Comparison of ENCODE assay signal across 16 cellular contexts in genomic region chr11:12695221-12695794, GRCh38. TPM values are rescaled to one million over a fixed set of nuclear protein-coding genes. Genes with fewer than 3 reads are reported as not detected.
DNase-seq lines count a peak whose midpoint lies in the region; ATAC-seq and TF ChIP-seq lines count a peak whose summit lies in the region.
"Had no signal": no experiment of that assay in that cellular context is flagged by ENCODE, and none has a peak within 500 bp of the region (broad histone marks: within the 10 kb centered on the region; RNA-seq: fewer than 3 reads in every experiment).

No MANE protein-coding gene starts in this region.

- no peaks in the 10 kb centered on the region for H3K27me3 ChIP-seq in RWPE2 (ENCODE audit: insufficient read depth, poor library complexity, severe bottlenecking)
- no peaks in the 10 kb centered on the region for H3K27me3 ChIP-seq in endocrine pancreas (ENCODE audit: control insufficient read depth, insufficient read depth, low read length)

- H3K9me3 Mint-ChIP-seq in nephron (no peaks in the 10 kb centered on the region), type B pancreatic cell (no peaks in the 10 kb centered on the region)
- no peaks in the 10 kb centered on the region for H3K9me3 Mint-ChIP-seq in activated naive CD8-positive, alpha-beta T cell treated with anti-CD3 and anti-CD28 coated beads for 36 hours
- H3K9me3 Mint-ChIP-seq in activated T-helper 1 cell treated with anti-CD3 and anti-CD28 coated beads, Interleukin-12 subunit alpha, Interleukin-12 subunit beta, Interleukin-2, Interleukin-4 antibody, amounts not matched to agents 30 ng/mL and 10 ng/mL and 1 ng/mL, durations not matched to agents 14 hours and 24 hours and 36 hours = no peaks in the 10 kb centered on the region
- H3K9me3 Mint-ChIP-seq: CD4-positive, alpha-beta T cell had no signal

- H3K27ac Mint-ChIP-seq in nephron (peak overlapping the region; percentile 97 to 100 (median 98)), type B pancreatic cell (peak overlapping the region; percentile 94)
- H3K27ac Mint-ChIP-seq in activated naive CD8-positive, alpha-beta T cell treated with anti-CD3 and anti-CD28 coated beads for 36 hours = no peak overlapping the region
- H3K27ac Mint-ChIP-seq in activated T-helper 1 cell treated with anti-CD3 and anti-CD28 coated beads, Interleukin-12 subunit alpha, Interleukin-12 subunit beta, Interleukin-2, Interleukin-4 antibody, amounts not matched to agents 30 ng/mL and 10 ng/mL and 1 ng/mL, durations not matched to agents 14 hours and 24 hours and 36 hours = no peak overlapping the region
- H3K27ac Mint-ChIP-seq: CD4-positive, alpha-beta T cell; immature natural killer cell had no signal

- H3K4me1 Mint-ChIP-seq in nephron (peaks cover 88% of the 10 kb centered on the region), type B pancreatic cell (ENCODE audit: unreplicated experiment) (peaks cover 85% of the 10 kb centered on the region)
- peaks cover 12% of the 10 kb centered on the region for H3K4me1 Mint-ChIP-seq in activated naive CD8-positive, alpha-beta T cell treated with anti-CD3 and anti-CD28 coated beads for 36 hours
- no peaks in the 10 kb centered on the region for H3K4me1 Mint-ChIP-seq in activated T-helper 1 cell treated with anti-CD3 and anti-CD28 coated beads, Interleukin-12 subunit alpha, Interleukin-12 subunit beta, Interleukin-2, Interleukin-4 antibody, amounts not matched to agents 30 ng/mL and 10 ng/mL and 1 ng/mL, durations not matched to agents 14 hours and 24 hours and 36 hours (ENCODE audit: low read depth)
- H3K4me1 Mint-ChIP-seq: immature natural killer cell had no signal

- intact Hi-C loops in activated T-helper 1 cell treated with anti-CD3 and anti-CD28 coated beads, Interleukin-12 subunit alpha, Interleukin-12 subunit beta, Interleukin-2, Interleukin-4 antibody, amounts not matched to agents 30 ng/mL and 10 ng/mL and 1 ng/mL, durations not matched to agents 14 hours and 24 hours and 36 hours (cut with micrococcal nuclease) = no loop called here

- TF ChIP-seq CTCF in RWPE2 (IDR thresholded peaks at IDR 0.05; ENCODE audit: poor library complexity, severe bottlenecking) (no peak), nephron (IDR thresholded peaks at IDR 0.05; ENCODE audit: unreplicated experiment in 3 of 3) (no peak), type B pancreatic cell (conservative IDR thresholded peaks at IDR 0.05) (no peak)

- H3K9ac ChIP-seq in endocrine pancreas (ENCODE audit: control insufficient read depth, insufficient read depth, low read length) = no peak overlapping the region

- peaks cover 2% of the 10 kb centered on the region for H3K9me3 ChIP-seq in RWPE2 (ENCODE audit: severe bottlenecking)
- no peaks in the 10 kb centered on the region for H3K9me3 ChIP-seq in endocrine pancreas (ENCODE audit: control insufficient read depth, low read length)
- H3K9me3 ChIP-seq: neutrophil had no signal

- ATAC-seq in RWPE2 (ENCODE audit: low read depth) = no peak
- ATAC-seq: K562 had no signal

- H3K4me3 ChIP-seq in RWPE2 (ENCODE audit: severe bottlenecking) = no peak overlapping the region
- peak overlapping the region; percentile 36 for H3K4me3 ChIP-seq in endocrine pancreas (ENCODE audit: control insufficient read depth, insufficient read depth, low read length)
- H3K4me3 ChIP-seq: K562 had no signal

- no peaks in the 10 kb centered on the region for H3K36me3 Mint-ChIP-seq in nephron (ENCODE audit: low read depth)
- H3K36me3 Mint-ChIP-seq in type B pancreatic cell = peaks cover 7% of the 10 kb centered on the region
- no peaks in the 10 kb centered on the region for H3K36me3 Mint-ChIP-seq in activated naive CD8-positive, alpha-beta T cell treated with anti-CD3 and anti-CD28 coated beads for 36 hours
- H3K36me3 Mint-ChIP-seq in activated T-helper 1 cell treated with anti-CD3 and anti-CD28 coated beads, Interleukin-12 subunit alpha, Interleukin-12 subunit beta, Interleukin-2, Interleukin-4 antibody, amounts not matched to agents 30 ng/mL and 10 ng/mL and 1 ng/mL, durations not matched to agents 14 hours and 24 hours and 36 hours (ENCODE audit: low read depth) = no peaks in the 10 kb centered on the region
- H3K36me3 Mint-ChIP-seq: immature natural killer cell had no signal

- H3K4me1 ChIP-seq in RWPE2 (ENCODE audit: insufficient read depth, poor library complexity, severe bottlenecking) (peaks cover 76% of the 10 kb centered on the region), endocrine pancreas (ENCODE audit: control insufficient read depth, insufficient read depth, low read length) (peaks cover 40% of the 10 kb centered on the region)

- H3K4me3 Mint-ChIP-seq in nephron (peak overlapping the region in 2 of 3 experiments; percentile 29 to 49), type B pancreatic cell (peak overlapping the region; percentile 42)
- no peak overlapping the region for H3K4me3 Mint-ChIP-seq in activated naive CD8-positive, alpha-beta T cell treated with anti-CD3 and anti-CD28 coated beads for 36 hours
- H3K4me3 Mint-ChIP-seq in activated T-helper 1 cell treated with anti-CD3 and anti-CD28 coated beads, Interleukin-12 subunit alpha, Interleukin-12 subunit beta, Interleukin-2, Interleukin-4 antibody, amounts not matched to agents 30 ng/mL and 10 ng/mL and 1 ng/mL, durations not matched to agents 14 hours and 24 hours and 36 hours = no peak overlapping the region
- H3K4me3 Mint-ChIP-seq: CD4-positive, alpha-beta T cell; immature natural killer cell had no signal

- peak overlapping the region; percentile 99 for H3K27ac ChIP-seq in RWPE2 (ENCODE audit: poor library complexity, severe bottlenecking)
- H3K27ac ChIP-seq: neutrophil had no signal

- H3K36me3 ChIP-seq in RWPE2 (ENCODE audit: low read depth) = peaks cover 4% of the 10 kb centered on the region
- no peaks in the 10 kb centered on the region for H3K36me3 ChIP-seq in endocrine pancreas (ENCODE audit: control insufficient read depth, insufficient read depth, low read length)
- H3K36me3 ChIP-seq: neutrophil had no signal

- DNase-seq in RWPE2 (ENCODE audit: low spot score) (no peak), type B pancreatic cell (ENCODE audit: extremely low spot score, unreplicated experiment) (no peak)
- DNase-seq in stimulated activated CD4-positive, alpha-beta T cell treated with anti-CD3 and anti-CD28 coated beads, Interleukin-4, amount 100 ng/mL, for 4 hours = no peak
- no peak for DNase-seq in activated naive CD8-positive, alpha-beta T cell treated with anti-CD3 and anti-CD28 coated beads for 36 hours
- DNase-seq in activated T-helper 1 cell treated with anti-CD3 and anti-CD28 coated beads, Interleukin-12 subunit alpha, Interleukin-12 subunit beta, Interleukin-2, Interleukin-4 antibody, amounts not matched to agents 30 ng/mL and 10 ng/mL and 1 ng/mL, durations not matched to agents 14 hours and 24 hours and 36 hours (ENCODE audit: low spot score) = no peak
- DNase-seq: activated CD4-positive, CD25-positive, alpha-beta regulatory T cell treated with anti-CD3 and anti-CD28 coated beads, Interleukin-2, amount 50 U/mL, for 72 hours; CD4-positive, alpha-beta T cell; immature natural killer cell; NCI-H187; NCI-H748 treated with DMSO at 0.1 percent for 48 hours; stimulated activated CD4-positive, alpha-beta T cell treated with anti-CD3 and anti-CD28 coated beads, Interleukin-2, amount 100 ng/mL, for 48 hours; stimulated activated naive CD4-positive, alpha-beta T cell had no signal

- H3K27me3 Mint-ChIP-seq in nephron (ENCODE audit: low read depth) (no peaks in the 10 kb centered on the region), type B pancreatic cell (no peaks in the 10 kb centered on the region)
- H3K27me3 Mint-ChIP-seq in activated naive CD8-positive, alpha-beta T cell treated with anti-CD3 and anti-CD28 coated beads for 36 hours = peaks cover 91% of the 10 kb centered on the region
- H3K27me3 Mint-ChIP-seq in activated T-helper 1 cell treated with anti-CD3 and anti-CD28 coated beads, Interleukin-12 subunit alpha, Interleukin-12 subunit beta, Interleukin-2, Interleukin-4 antibody, amounts not matched to agents 30 ng/mL and 10 ng/mL and 1 ng/mL, durations not matched to agents 14 hours and 24 hours and 36 hours (ENCODE audit: insufficient read depth) = peaks cover 70% of the 10 kb centered on the region

RNA-seq across cellular contexts. Expression of gene TEAD1, which starts 21.1 kb away (rescaled TPM):
- 91.8 and 99.3 TPM in 2 replicates for total RNA-seq in type B pancreatic cell (ENCODE audit: low replicate concordance)
- total RNA-seq in activated naive CD8-positive, alpha-beta T cell treated with anti-CD3 and anti-CD28 coated beads for 36 hours = under 1 TPM; 0.43 to 0.68 TPM
- total RNA-seq in activated T-helper 1 cell treated with anti-CD3 and anti-CD28 coated beads, Interleukin-12 subunit alpha, Interleukin-12 subunit beta, Interleukin-2, Interleukin-4 antibody, amounts not matched to agents 30 ng/mL and 10 ng/mL and 1 ng/mL, durations not matched to agents 14 hours and 24 hours and 36 hours = 0.41 and 1.2 TPM in 2 replicates

Comparison
In these comparisons a context has a peak if more than half of its experiments do, and no peak if none do; other contexts are left out.
1. H3K27ac Mint-ChIP-seq: peak in nephron (3 of 3) and type B pancreatic cell (single experiment); none in activated naive CD8-positive, alpha-beta T cell treated with anti-CD3 and anti-CD28 coated beads for 36 hours (single experiment) and activated T-helper 1 cell treated with anti-CD3 and anti-CD28 coated beads, Interleukin-12 subunit alpha, Interleukin-12 subunit beta, Interleukin-2, Interleukin-4 antibody, amounts not matched to agents 30 ng/mL and 10 ng/mL and 1 ng/mL, durations not matched to agents 14 hours and 24 hours and 36 hours (single experiment).
2. H3K4me3 Mint-ChIP-seq: peak in nephron (2 of 3) and type B pancreatic cell (single experiment); none in activated naive CD8-positive, alpha-beta T cell treated with anti-CD3 and anti-CD28 coated beads for 36 hours (single experiment) and activated T-helper 1 cell treated with anti-CD3 and anti-CD28 coated beads, Interleukin-12 subunit alpha, Interleukin-12 subunit beta, Interleukin-2, Interleukin-4 antibody, amounts not matched to agents 30 ng/mL and 10 ng/mL and 1 ng/mL, durations not matched to agents 14 hours and 24 hours and 36 hours (single experiment).
3. RNA of gene TEAD1, which starts 21.1 kb away (total RNA-seq): 91.8 to 99.3 TPM in type B pancreatic cell; 0.43 to 0.68 TPM in activated naive CD8-positive, alpha-beta T cell treated with anti-CD3 and anti-CD28 coated beads for 36 hours and 0.41 to 1.2 TPM in activated T-helper 1 cell treated with anti-CD3 and anti-CD28 coated beads, Interleukin-12 subunit alpha, Interleukin-12 subunit beta, Interleukin-2, Interleukin-4 antibody, amounts not matched to agents 30 ng/mL and 10 ng/mL and 1 ng/mL, durations not matched to agents 14 hours and 24 hours and 36 hours; every median in the first group is over 10 times any median in the second.